1 cellular context compared by ENCODE assay signal in the genomic region with DNA sequence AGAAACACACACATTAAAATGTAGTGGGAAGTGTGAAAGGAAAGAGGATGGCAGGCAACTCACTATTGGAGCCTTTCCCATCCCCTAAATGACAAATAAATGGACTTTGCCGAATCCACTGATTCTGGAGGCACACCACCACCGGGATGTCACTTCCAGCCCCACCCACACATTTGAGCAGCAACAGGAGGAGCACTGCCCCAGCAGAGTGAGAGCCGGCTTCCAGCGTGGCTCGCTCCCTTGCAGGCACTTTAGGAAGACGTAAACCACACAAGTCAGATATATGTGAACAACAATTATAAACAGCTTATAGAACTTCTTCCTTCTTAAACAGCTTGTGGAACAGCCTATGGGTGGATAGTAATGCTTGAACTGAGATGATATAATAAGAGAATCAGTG.
TF ChIP-seq lines count a peak whose summit lies in the region.

No MANE protein-coding gene starts in this region.

TF ChIP-seq in IMR-90, 13 proteins besides CTCF, POLR2A, EP300 and RAD21:
- TF ChIP-seq SMC3 (IDR thresholded peaks at IDR 0.05; ENCODE audit: low read depth, low read length) (no peak), RCOR1 (IDR thresholded peaks at IDR 0.05; ENCODE audit: insufficient replicate concordance, low read length) (no peak), MXI1 (IDR thresholded peaks at IDR 0.05; ENCODE audit: borderline replicate concordance, low read depth, low read length) (no peak), MAFK (IDR thresholded peaks at IDR 0.05; ENCODE audit: low read depth, low read length) (no peak), NFE2L2 (IDR thresholded peaks at IDR 0.05; ENCODE audit: low read depth, low read length) (no peak), FOS (IDR thresholded peaks at IDR 0.05; ENCODE audit: low read depth, low read length) (no peak), BHLHE40 (IDR thresholded peaks at IDR 0.05; ENCODE audit: low read depth, low read length) (no peak), RFX5 (IDR thresholded peaks at IDR 0.05; ENCODE audit: low read depth, low read length) (no peak), CEBPB (IDR thresholded peaks at IDR 0.05; ENCODE audit: low read depth, low read length) (no peak), CHD1 (IDR thresholded peaks at IDR 0.05; ENCODE audit: low read depth, low read length) (no peak), USF2 (IDR thresholded peaks at IDR 0.05; ENCODE audit: low read depth, low read length) (no peak), MAZ (IDR thresholded peaks at IDR 0.05; ENCODE audit: borderline replicate concordance, low read depth, low read length) (no peak)
- TF ChIP-seq, protein P1, sequence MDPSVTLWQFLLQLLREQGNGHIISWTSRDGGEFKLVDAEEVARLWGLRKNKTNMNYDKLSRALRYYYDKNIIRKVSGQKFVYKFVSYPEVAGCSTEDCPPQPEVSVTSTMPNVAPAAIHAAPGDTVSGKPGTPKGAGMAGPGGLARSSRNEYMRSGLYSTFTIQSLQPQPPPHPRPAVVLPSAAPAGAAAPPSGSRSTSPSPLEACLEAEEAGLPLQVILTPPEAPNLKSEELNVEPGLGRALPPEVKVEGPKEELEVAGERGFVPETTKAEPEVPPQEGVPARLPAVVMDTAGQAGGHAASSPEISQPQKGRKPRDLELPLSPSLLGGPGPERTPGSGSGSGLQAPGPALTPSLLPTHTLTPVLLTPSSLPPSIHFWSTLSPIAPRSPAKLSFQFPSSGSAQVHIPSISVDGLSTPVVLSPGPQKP (IDR thresholded peaks at IDR 0.05; ENCODE audit: borderline replicate concordance, low read depth, low read length): no peak
